In genomic region chr15:52011711-52012144, GRCh38 we compare ENCODE assay signal across 1 cellular context.
A peak's percentile ranks its signal among the peaks of the same experiment; 100 is the strongest.
TF ChIP-seq lines count a peak whose summit lies in the region.

No MANE protein-coding gene starts in this region.

TF ChIP-seq in K562, 482 proteins besides CTCF, POLR2A, EP300 and RAD21 (continued from another document):
- TF ChIP-seq TBP (optimal IDR thresholded peaks at IDR 0.05; ENCODE audit: low read depth, low read length), result no peak
- TF ChIP-seq ZNF217 (CRISPR knock-in tag; IDR thresholded peaks at IDR 0.05), result no peak
- peak; percentile 43; the same call in 1 of the 2 replicates for TF ChIP-seq PKNOX1 (IDR thresholded peaks at IDR 0.05)
- no peak for TF ChIP-seq ATF7 (IDR thresholded peaks at IDR 0.05)
- TF ChIP-seq MEIS2 (IDR thresholded peaks at IDR 0.05; ENCODE audit: partially characterized antibody), result peak; percentile 74
- peak; percentile 38; the same call in 1 of the 2 replicates for TF ChIP-seq DMBX1 (CRISPR knock-in tag; IDR thresholded peaks at IDR 0.05; ENCODE audit: borderline replicate concordance)
- TF ChIP-seq YY1 (IDR thresholded peaks at IDR 0.05; ENCODE audit: borderline replicate concordance in 1 of 3, control insufficient read depth in 1 of 3, extremely low read depth in 1 of 3, insufficient read depth in 3 of 3, insufficient read length in 1 of 3, insufficient replicate concordance in 2 of 3, low read depth in 1 of 3, low read length in 2 of 3), result peak in 1 of 3 experiments; percentile 57
- TF ChIP-seq FOXO4 (CRISPR knock-in tag; IDR thresholded peaks at IDR 0.05), result no peak
- TF ChIP-seq HDAC1 (IDR thresholded peaks at IDR 0.05), result 0 out of 4 replicates have a peak, but pooled peaks of 1 of the 2 experiments have one; percentile 24
- no peak for TF ChIP-seq MAFF (IDR thresholded peaks at IDR 0.05; ENCODE audit: low read length)
- 0 out of 2 replicates have a peak, but pooled peaks have one; percentile 29 for TF ChIP-seq NFIC (IDR thresholded peaks at IDR 0.05)
- no peak for TF ChIP-seq ZNF57 (CRISPR knock-in tag; IDR thresholded peaks at IDR 0.05)
- 0 out of 2 replicates have a peak, but pooled peaks have one; percentile 8 for TF ChIP-seq FOXJ2 (tag; IDR thresholded peaks at IDR 0.05)
- TF ChIP-seq HDAC8 (tag; IDR thresholded peaks at IDR 0.05), result no peak
